Comparison of ENCODE assay signal across 8 cellular contexts in genomic region chr22:49827853-49828598, GRCh38. TPM values are rescaled to one million over a fixed set of nuclear protein-coding genes. Genes with fewer than 3 reads are reported as not detected.
A peak's percentile ranks its signal among the peaks of the same experiment; 100 is the strongest.
DNase-seq lines count a peak whose midpoint lies in the region; ATAC-seq and TF ChIP-seq lines count a peak whose summit lies in the region.

Gene BRD1 (minus strand): TSS chr22:49827873. CDS start chr22:49824317, 3,556 bp downstream.

- peaks cover 6% of the 10 kb centered on the region for H3K27me3 Mint-ChIP-seq in progenitor cell of endocrine pancreas

- H3K27me3 ChIP-seq in SU-DHL-6 (ENCODE audit: low read length), result no peaks in the 10 kb centered on the region
- H3K27me3 ChIP-seq in ascending aorta, result no peaks in the 10 kb centered on the region

- H3K4me2 ChIP-seq in SU-DHL-6 (ENCODE audit: low read depth, low read length, poor library complexity, severe bottlenecking), result peak within 1 kb of the TSS; percentile 77

- peaks cover 36% of the 10 kb centered on the region for H3K79me2 ChIP-seq in SU-DHL-6 (ENCODE audit: insufficient read depth, low read length)

- intact Hi-C loops in ascending aorta (cut with DNase I) (loop anchor here (1.0 to 5.0 kb wide), 2 partner anchors 25 to 1251 kb away; partner anchors contain the start of gene ZBED4), left ventricle myocardium superior (cut with micrococcal nuclease) (no loop called here)

- H3K9me3 Mint-ChIP-seq in progenitor cell of endocrine pancreas (ENCODE audit: low read depth), result peaks cover 16% of the 10 kb centered on the region

- peaks cover 9 to 23% of the 10 kb centered on the region in 2 donors for H3K4me1 ChIP-seq in ascending aorta

- H3K9me2 ChIP-seq in SU-DHL-6 (replicated peaks; ENCODE audit: insufficient read depth, low read length), result no peaks in the 10 kb centered on the region

- H3K27ac ChIP-seq in SU-DHL-6 (ENCODE audit: low read depth, low read length), result peak within 1 kb of the TSS; percentile 49
- peak within 1 kb of the TSS; percentile 82 to 86 for H3K27ac ChIP-seq in ascending aorta

- H3K9me3 ChIP-seq in SU-DHL-6 (ENCODE audit: insufficient read depth, low read length) (no peaks in the 10 kb centered on the region), ascending aorta (peaks cover 0 to 14% of the 10 kb centered on the region in 2 donors)

- H3K4me3 Mint-ChIP-seq in progenitor cell of endocrine pancreas (ENCODE audit: low read depth), result peak within 1 kb of the TSS; percentile 84

- ATAC-seq in HG03432 (IDR thresholded peaks at IDR 0.05; ENCODE audit: unreplicated experiment) (peak; percentile 49), left ventricle myocardium superior (peak; percentile 80), HG02884 (IDR thresholded peaks at IDR 0.05; ENCODE audit: unreplicated experiment) (no peak)

- peak; percentile 77 for DNase-seq in ELR (ENCODE audit: low read depth)
- no peak for DNase-seq in ascending aorta (ENCODE audit: low spot score in 2 of 2)
- DNase-seq in left ventricle myocardium superior, result peak; percentile 86
- no peak for DNase-seq in progenitor cell of endocrine pancreas (ENCODE audit: low spot score, unreplicated experiment)
- DNase-seq in iPS-NIHi11 (ENCODE audit: low spot score), result no peak

- H4K20me1 ChIP-seq in SU-DHL-6 (ENCODE audit: low read depth, low read length), result peaks cover 7% of the 10 kb centered on the region; the same call in 1 of the 2 replicates

- H3K36me3 ChIP-seq in SU-DHL-6 (ENCODE audit: low read length), result no peaks in the 10 kb centered on the region
- peaks cover 14 to 15% of the 10 kb centered on the region in 2 donors for H3K36me3 ChIP-seq in ascending aorta

- H3F3A ChIP-seq in SU-DHL-6 (ENCODE audit: insufficient read depth), result peaks cover 10% of the 10 kb centered on the region

- peaks cover 26% of the 10 kb centered on the region for H3K4me1 Mint-ChIP-seq in progenitor cell of endocrine pancreas (ENCODE audit: low read depth)

- H3K4me3 ChIP-seq in SU-DHL-6 (ENCODE audit: insufficient read depth, low read length, poor library complexity, severe bottlenecking) (peak within 1 kb of the TSS; percentile 74), ascending aorta (peak within 1 kb of the TSS; percentile 91 to 93)

- TF ChIP-seq CTCF in SU-DHL-6 (IDR thresholded peaks at IDR 0.05; ENCODE audit: insufficient read depth, low read length, poor library complexity, severe bottlenecking), result no peak
- no peak for TF ChIP-seq CTCF in ascending aorta (IDR thresholded peaks at IDR 0.05)
- no peak for TF ChIP-seq CTCF in progenitor cell of endocrine pancreas (IDR thresholded peaks at IDR 0.05; ENCODE audit: unreplicated experiment)

- peaks cover 21% of the 10 kb centered on the region for H3K36me3 Mint-ChIP-seq in progenitor cell of endocrine pancreas (ENCODE audit: insufficient read depth)

- peak within 1 kb of the TSS; percentile 94 for H3K27ac Mint-ChIP-seq in progenitor cell of endocrine pancreas

- H2AFZ ChIP-seq in SU-DHL-6 (ENCODE audit: low read depth, low read length, severe bottlenecking), result peak within 1 kb of the TSS; percentile 63

- peak within 1 kb of the TSS; percentile 77 for H3K9ac ChIP-seq in SU-DHL-6 (ENCODE audit: low read length)

RNA-seq across cellular contexts. Expression of gene BRD1, which starts in this region (rescaled TPM):
- total RNA-seq in ascending aorta (32.5 TPM), left ventricle myocardium superior (18.7 TPM), progenitor cell of endocrine pancreas (57.3 and 65.7 TPM in 2 replicates)

Comparison
In these comparisons a context has a peak if more than half of its experiments do, and no peak if none do; other contexts are left out.
1. DNase-seq: peak in ELR (single experiment) and left ventricle myocardium superior (single experiment); none in ascending aorta (0 of 2), progenitor cell of endocrine pancreas (single experiment) and iPS-NIHi11 (single experiment).